23 cellular contexts compared by ENCODE assay signal in genomic region chr10:98320476-98321202, GRCh38. TPM values are rescaled to one million over a fixed set of nuclear protein-coding genes. Genes with fewer than 3 reads are reported as not detected.
DNase-seq lines count a peak whose midpoint lies in the region; ATAC-seq lines count a peak whose summit lies in the region.
"Had no signal": no experiment of that assay in that cellular context is flagged by ENCODE, and none has a peak within 500 bp of the region (broad histone marks: within the 10 kb centered on the region; RNA-seq: fewer than 3 reads in every experiment).

No MANE protein-coding gene starts in this region.

- no peaks in the 10 kb centered on the region; a peak in 1 of 22 replicates for H4K20me1 ChIP-seq in BLaER1 treated with 17β-estradiol and CSF1 and Interleukin-3, amounts not matched to agents 10 nM and 100 nM

- no peaks in the 10 kb centered on the region for H3K36me3 Mint-ChIP-seq in natural killer cell treated with Interleukin-12 subunit alpha and Interleukin-12 subunit beta and Interleukin-15 and Interleukin-18, amount 100 ng/mL, for 72 hours
- H3K36me3 Mint-ChIP-seq: CD14-positive monocyte, T-cell had no signal

- H3K27ac ChIP-seq in BLaER1 treated with 17β-estradiol and CSF1 and Interleukin-3, amounts not matched to agents 10 nM and 100 nM: peak overlapping the region in 2 of 11 experiments; percentile 10 to 43; a peak in 1 of 22 replicates
- H3K27ac ChIP-seq: 22Rv1, RWPE1 had no signal

- H3K36me3 ChIP-seq in BLaER1 treated with 17β-estradiol and CSF1 and Interleukin-3, amounts not matched to agents 10 nM and 100 nM: no peaks in the 10 kb centered on the region
- H3K36me3 ChIP-seq: MG63 had no signal

- no peaks in the 10 kb centered on the region for H3K9me3 Mint-ChIP-seq in natural killer cell treated with Interleukin-12 subunit alpha and Interleukin-12 subunit beta and Interleukin-15 and Interleukin-18, amount 100 ng/mL, for 72 hours
- H3K9me3 Mint-ChIP-seq: T-cell had no signal

- peak overlapping the region; percentile 50 to 94 (median 80) for H3K4me2 ChIP-seq in BLaER1 treated with 17β-estradiol and CSF1 and Interleukin-3, amounts not matched to agents 10 nM and 100 nM

- no peak overlapping the region for H3K4me3 Mint-ChIP-seq in natural killer cell treated with Interleukin-12 subunit alpha and Interleukin-12 subunit beta and Interleukin-15 and Interleukin-18, amount 100 ng/mL, for 72 hours
- H3K4me3 Mint-ChIP-seq: CD14-positive monocyte, T-cell had no signal

- H3K27ac Mint-ChIP-seq in natural killer cell treated with Interleukin-12 subunit alpha and Interleukin-12 subunit beta and Interleukin-15 and Interleukin-18, amount 100 ng/mL, for 72 hours: no peak overlapping the region
- H3K27ac Mint-ChIP-seq: T-cell had no signal

- peak overlapping the region in 6 of 11 experiments; percentile 8 to 48 (median 25); a peak in 8 of 22 replicates for H3K9ac ChIP-seq in BLaER1 treated with 17β-estradiol and CSF1 and Interleukin-3, amounts not matched to agents 10 nM and 100 nM

- peaks cover 0 to 2% of the 10 kb centered on the region in 2 donors for H3K27me3 Mint-ChIP-seq in natural killer cell treated with Interleukin-12 subunit alpha and Interleukin-12 subunit beta and Interleukin-15 and Interleukin-18, amount 100 ng/mL, for 72 hours

- DNase-seq in NCI-H1417 (lab: John Stamatoyannopoulos, UW) (peak in 2 of 3 experiments; percentile 2 to 22), NCI-H1417 treated with DMSO at 0.1 percent for 48 hours (lab: John Stamatoyannopoulos, UW) (no peak), NCI-H2171 treated with DMSO at 0.1 percent for 48 hours (lab: John Stamatoyannopoulos, UW) (peak; percentile 90), NCI-H1436 (lab: John Stamatoyannopoulos, UW) (no peak)
- DNase-seq in natural killer cell treated with Interleukin-12 subunit alpha and Interleukin-12 subunit beta and Interleukin-15 and Interleukin-18, amount 100 ng/mL, for 72 hours (ENCODE audit: low spot score): no peak
- DNase-seq: ACHN; DMS53; GDM1; Kasumi-1; MG63; NCI-H1048; NCI-H2029 treated with DMSO at 0.1 percent for 48 hours; NCI-H446; NCI-H526; NK-92 treated with Interleukin-12 subunit alpha and Interleukin-12 subunit beta, amount 100 ng/mL, for 24 hours; SHP77 treated with DMSO at 0.1 percent for 48 hours; T-cell had no signal

- peak overlapping the region in 2 of 10 experiments; percentile 11 to 27; a peak in 2 of 20 replicates for H3K4me3 ChIP-seq in BLaER1 treated with 17β-estradiol and CSF1 and Interleukin-3, amounts not matched to agents 10 nM and 100 nM
- H3K4me3 ChIP-seq: MG63 had no signal

- H3K9me3 ChIP-seq in BLaER1 treated with 17β-estradiol and CSF1 and Interleukin-3, amounts not matched to agents 10 nM and 100 nM (replicated peaks in 1 of 11): peaks cover 0 to 8% (median 0%) of the 10 kb centered on the region in 11 experiments; a peak in 2 of 22 replicates
- H3K9me3 ChIP-seq: MG63 had no signal

- ATAC-seq in natural killer cell treated with Interleukin-12 subunit alpha and Interleukin-12 subunit beta and Interleukin-15 and Interleukin-18, amount 100 ng/mL, for 72 hours: peak; percentile 8 to 20
- no peak for ATAC-seq in GM19467 (IDR thresholded peaks at IDR 0.05; ENCODE audit: unreplicated experiment)
- no peak for ATAC-seq in GM19463 (IDR thresholded peaks at IDR 0.05; ENCODE audit: unreplicated experiment)
- ATAC-seq: T-cell had no signal

- H3K27me3 ChIP-seq in BLaER1 treated with 17β-estradiol and CSF1 and Interleukin-3, amounts not matched to agents 10 nM and 100 nM: peaks cover 0 to 15% (median 0%) of the 10 kb centered on the region in 11 experiments; a peak in 4 of 22 replicates
- H3K27me3 ChIP-seq: MG63 had no signal

- peaks cover 61 to 73% (median 66%) of the 10 kb centered on the region in 10 experiments for H3K4me1 ChIP-seq in BLaER1 treated with 17β-estradiol and CSF1 and Interleukin-3, amounts not matched to agents 10 nM and 100 nM

- H3K4me1 Mint-ChIP-seq in natural killer cell treated with Interleukin-12 subunit alpha and Interleukin-12 subunit beta and Interleukin-15 and Interleukin-18, amount 100 ng/mL, for 72 hours (ENCODE audit: low read depth in 2 of 2): peaks cover 0 to 11% of the 10 kb centered on the region in 2 donors
- H3K4me1 Mint-ChIP-seq: T-cell had no signal

RNA-seq across cellular contexts. Expression of gene LOXL4, which starts 52.6 kb away (rescaled TPM):
- not detected for total RNA-seq in natural killer cell treated with Interleukin-12 subunit alpha and Interleukin-12 subunit beta and Interleukin-15 and Interleukin-18, amount 100 ng/mL, for 72 hours

Comparison
In these comparisons a context has a peak if more than half of its experiments do, and no peak if none do; other contexts are left out.
1. DNase-seq: peak in NCI-H1417 (2 of 3) and NCI-H2171 treated with DMSO at 0.1 percent for 48 hours (single experiment); none in NCI-H1417 treated with DMSO at 0.1 percent for 48 hours (single experiment), natural killer cell treated with Interleukin-12 subunit alpha and Interleukin-12 subunit beta and Interleukin-15 and Interleukin-18, amount 100 ng/mL, for 72 hours (single experiment) and NCI-H1436 (single experiment).
2. ATAC-seq: peak in natural killer cell treated with Interleukin-12 subunit alpha and Interleukin-12 subunit beta and Interleukin-15 and Interleukin-18, amount 100 ng/mL, for 72 hours (2 of 2); none in GM19467 (single experiment) and GM19463 (single experiment).